Comparison of ENCODE assay signal across 8 cellular contexts in the genomic region with DNA sequence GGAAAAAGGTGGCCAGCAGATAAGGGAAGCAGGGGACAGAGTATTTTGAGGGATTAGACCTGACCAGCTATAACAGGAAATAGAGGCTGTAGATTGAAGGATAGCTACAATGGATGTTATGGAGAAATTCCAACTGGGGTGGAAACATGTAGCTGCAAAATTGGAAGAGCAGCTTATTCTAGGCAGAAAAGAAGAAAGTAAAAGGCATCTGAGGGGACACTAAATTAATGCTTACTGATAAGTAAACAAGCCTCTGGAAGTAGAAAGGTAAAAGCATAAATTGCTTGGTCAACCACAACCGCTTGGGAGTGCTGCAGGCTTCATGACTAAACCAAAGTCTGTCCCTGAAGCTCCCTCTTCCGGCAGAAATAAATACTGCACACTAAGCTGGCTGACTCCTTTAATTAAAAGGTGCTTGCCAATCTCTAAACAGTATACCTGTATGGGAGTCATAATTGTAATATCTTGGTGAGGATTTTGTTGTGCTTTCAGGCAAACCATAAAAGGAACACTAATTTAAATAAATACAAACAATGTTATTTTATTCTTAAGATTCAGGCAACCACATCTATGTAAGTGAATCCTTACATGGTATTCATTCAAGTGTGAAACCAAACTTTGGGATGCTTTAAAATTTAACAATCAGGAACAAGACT. TPM values are rescaled to one million over a fixed set of nuclear protein-coding genes. Genes with fewer than 3 reads are reported as not detected.
DNase-seq lines count a peak whose midpoint lies in the region; FAIRE-seq and TF ChIP-seq lines count a peak whose summit lies in the region.

No MANE protein-coding gene starts in this region.

- H3K36me3 Mint-ChIP-seq in neural crest cell (ENCODE audit: low read depth) = peaks cover 10% of the 10 kb centered on the region

- TF ChIP-seq CTCF in GM20000 (IDR thresholded peaks at IDR 0.05; ENCODE audit: extremely low read depth, missing control alignments) = peak; percentile 90
- peak; percentile 96 to 99 (median 98) for TF ChIP-seq CTCF in esophagus muscularis mucosa (IDR thresholded peaks at IDR 0.05)
- peak; percentile 99 for TF ChIP-seq CTCF in neural crest cell (conservative IDR thresholded peaks at IDR 0.05)
- peak; percentile 94 to 99 (median 98) for TF ChIP-seq CTCF in testis (IDR thresholded peaks at IDR 0.05)

- peak overlapping the region; percentile 49 for H3K4me3 Mint-ChIP-seq in neural crest cell

- no peaks in the 10 kb centered on the region for H3K27me3 Mint-ChIP-seq in neural crest cell (ENCODE audit: low read depth)

- H3K4me1 Mint-ChIP-seq in neural crest cell = peaks cover 44% of the 10 kb centered on the region

- 0% methylated on average over 2 of the region's 2 CpGs for WGBS in esophagus muscularis mucosa
- 3 to 10% methylated on average over 2 of the region's 2 CpGs for WGBS in testis, 2 donors

- TF ChIP-seq EP300 in esophagus muscularis mucosa (IDR thresholded peaks at IDR 0.05) = no peak

- intact Hi-C loops in esophagus muscularis mucosa (cut with DNase I) = loop anchor here (1.0 kb wide), 1 partner anchor 34 kb away; no protein-coding TSS in a partner anchor
- intact Hi-C loops in testis (cut with DNase I; ENCODE audit: low total_unique reads) = no loop called here

- H3K9me3 ChIP-seq in BLaER1 treated with 17β-estradiol and CSF1 and Interleukin-3, amounts not matched to agents 10 nM and 100 nM (replicated peaks in 1 of 11) = no peaks in the 10 kb centered on the region
- no peaks in the 10 kb centered on the region for H3K9me3 ChIP-seq in esophagus muscularis mucosa
- H3K9me3 ChIP-seq in testis = no peaks in the 10 kb centered on the region

- FAIRE-seq in HTR-8/SVneo (lab: Jason Lieb, UNC) = no peak

- no peak overlapping the region for H3K27ac Mint-ChIP-seq in neural crest cell (ENCODE audit: unreplicated experiment)

- H3K9me3 Mint-ChIP-seq in neural crest cell = no peaks in the 10 kb centered on the region

- TF ChIP-seq POLR2A in esophagus muscularis mucosa (IDR thresholded peaks at IDR 0.05; ENCODE audit: low read depth) (no peak), testis (IDR thresholded peaks at IDR 0.05) (no peak)

- DNase-seq in GM20000 (ENCODE audit: low spot score) (peak; percentile 78), HTR-8/SVneo (ENCODE audit: insufficient read length, low spot score) (peak; percentile 73), esophagus muscularis mucosa (ENCODE audit: extremely low spot score) (peak; percentile 96), neural crest cell (ENCODE audit: low read depth, low spot score) (peak; percentile 94), testis (peak; percentile 98), NCI-H1048 (lab: John Stamatoyannopoulos, UW) (no peak)
- DNase-seq in activated CD8-positive, alpha-beta memory T cell treated with anti-CD3 and anti-CD28 coated beads, Interleukin-2, amount 50 U/mL, for 1 hour (ENCODE audit: extremely low read depth) = peak; percentile 78

- peaks cover 28 to 65% (median 45%) of the 10 kb centered on the region in 10 experiments for H3K4me1 ChIP-seq in BLaER1 treated with 17β-estradiol and CSF1 and Interleukin-3, amounts not matched to agents 10 nM and 100 nM
- peaks cover 36 to 69% (median 59%) of the 10 kb centered on the region in 4 donors for H3K4me1 ChIP-seq in esophagus muscularis mucosa
- H3K4me1 ChIP-seq in testis = peaks cover 32% of the 10 kb centered on the region

- no peaks in the 10 kb centered on the region for H3K27me3 ChIP-seq in BLaER1 treated with 17β-estradiol and CSF1 and Interleukin-3, amounts not matched to agents 10 nM and 100 nM
- H3K27me3 ChIP-seq in esophagus muscularis mucosa (no peaks in the 10 kb centered on the region), testis (no peaks in the 10 kb centered on the region)

- no peak overlapping the region for H3K9ac ChIP-seq in BLaER1 treated with 17β-estradiol and CSF1 and Interleukin-3, amounts not matched to agents 10 nM and 100 nM

- H3K27ac ChIP-seq in BLaER1 treated with 17β-estradiol and CSF1 and Interleukin-3, amounts not matched to agents 10 nM and 100 nM = no peak overlapping the region
- H3K27ac ChIP-seq in esophagus muscularis mucosa (replicated peaks in 1 of 4) (peak overlapping the region in 2 of 4 donors; percentile 40 to 64), testis (no peak overlapping the region)

- H4K20me1 ChIP-seq in BLaER1 treated with 17β-estradiol and CSF1 and Interleukin-3, amounts not matched to agents 10 nM and 100 nM = peaks cover 35 to 47% (median 39%) of the 10 kb centered on the region in 11 experiments

- H3K4me3 ChIP-seq in BLaER1 treated with 17β-estradiol and CSF1 and Interleukin-3, amounts not matched to agents 10 nM and 100 nM = no peak overlapping the region
- H3K4me3 ChIP-seq in esophagus muscularis mucosa (no peak overlapping the region), testis (no peak overlapping the region)

- peak overlapping the region in 7 of 11 experiments; percentile 4 to 38 (median 20); a peak in 7 of 22 replicates for H3K4me2 ChIP-seq in BLaER1 treated with 17β-estradiol and CSF1 and Interleukin-3, amounts not matched to agents 10 nM and 100 nM

- peaks cover 14 to 21% (median 17%) of the 10 kb centered on the region in 11 experiments for H3K36me3 ChIP-seq in BLaER1 treated with 17β-estradiol and CSF1 and Interleukin-3, amounts not matched to agents 10 nM and 100 nM
- H3K36me3 ChIP-seq in esophagus muscularis mucosa (peaks cover 12 to 15% (median 13%) of the 10 kb centered on the region in 4 donors), testis (ENCODE audit: low read depth, missing control alignments) (no peaks in the 10 kb centered on the region)

RNA-seq across cellular contexts. Expression of gene UBC, which starts 7.7 kb away (rescaled TPM):
- 1,000 to 10,000 TPM; 1,267 to 2,383 (median 1,576) TPM for total RNA-seq in esophagus muscularis mucosa
- 673 and 687 TPM in 2 replicates for total RNA-seq in neural crest cell
- 1,000 to 10,000 TPM; 1,262 to 1,458 TPM for total RNA-seq in testis
- polyA plus RNA-seq in testis (ENCODE audit: insufficient read depth, low read depth, low replicate concordance) = 2,678 TPM

RNA-seq across cellular contexts. Expression of gene SCARB1, which starts 43.1 kb away (rescaled TPM):
- total RNA-seq in esophagus muscularis mucosa = 10 to 100 TPM in 2 of 4 donors, 1 to 10 TPM in 2; 8.3 to 24.1 (median 13.0) TPM
- total RNA-seq in neural crest cell = 50.9 and 54.8 TPM in 2 replicates
- total RNA-seq in testis = 10 to 100 TPM; 46.9 to 73.6 TPM
- polyA plus RNA-seq in testis (ENCODE audit: insufficient read depth, low read depth, low replicate concordance) = 116 TPM
